Comparison of ENCODE assay signal across 33 cellular contexts in the genomic region with DNA sequence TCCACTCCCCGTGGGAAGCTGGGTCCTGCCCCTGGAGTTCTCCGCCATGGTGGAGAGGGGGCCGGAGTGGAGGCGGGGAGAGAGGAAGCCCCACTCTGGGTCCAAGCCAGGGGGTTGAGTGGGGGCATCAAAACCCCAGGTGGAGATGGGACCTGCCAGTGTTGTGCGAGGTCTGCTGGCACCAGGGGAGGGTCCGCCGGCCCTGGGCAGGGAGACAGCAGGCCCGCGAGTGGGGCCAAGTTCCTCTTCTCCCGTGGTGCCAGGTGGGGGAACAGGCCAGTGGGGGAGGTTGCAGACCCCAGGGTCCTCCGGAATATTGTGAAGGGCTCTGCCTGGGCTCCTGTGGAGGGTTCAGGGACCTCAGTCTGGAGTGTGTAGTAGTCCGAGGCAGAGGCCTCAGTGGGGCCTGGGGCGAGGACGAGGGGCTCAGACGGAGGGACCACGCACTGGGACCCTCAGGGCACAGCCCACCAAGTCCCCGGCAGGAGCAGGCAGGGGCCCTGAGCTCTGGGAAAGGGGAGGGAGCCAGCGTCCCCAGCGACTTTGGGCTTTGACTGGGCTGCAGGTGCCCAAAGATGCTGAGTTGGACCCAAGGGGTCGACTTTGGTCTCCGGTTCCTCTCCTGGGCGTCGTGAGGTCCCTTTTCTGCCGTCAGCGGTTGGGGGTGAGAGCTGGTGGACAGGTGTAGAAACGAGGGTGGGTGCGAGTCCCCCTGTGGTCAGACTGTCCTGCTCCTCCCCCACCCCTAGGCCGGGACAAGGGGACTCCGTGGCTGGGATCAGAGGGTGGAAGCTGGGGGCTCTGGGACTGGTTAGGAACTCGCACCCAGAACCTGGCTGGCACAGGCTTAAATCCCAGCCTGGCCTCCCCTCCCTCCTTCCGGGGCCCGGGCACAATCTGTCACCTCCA. TPM values are rescaled to one million over a fixed set of nuclear protein-coding genes. Genes with fewer than 3 reads are reported as not detected.
DNase-seq lines count a peak whose midpoint lies in the region; ATAC-seq and TF ChIP-seq lines count a peak whose summit lies in the region.
"Had no signal": no experiment of that assay in that cellular context is flagged by ENCODE, and none has a peak within 500 bp of the region (broad histone marks: within the 10 kb centered on the region; RNA-seq: fewer than 3 reads in every experiment).

No MANE protein-coding gene starts in this region.

- no peaks in the 10 kb centered on the region for H3K9me3 ChIP-seq in right atrium auricular region
- H3K9me3 ChIP-seq: left ventricle myocardium inferior, thoracic aorta had no signal

- no peak for ATAC-seq in Right ventricle myocardium inferior
- ATAC-seq in stimulated activated naive CD8-positive, alpha-beta T cell treated with anti-CD3 and anti-CD28 coated beads, Interleukin-15, amount 100 ng/mL, for 72 hours, result no peak
- ATAC-seq in stimulated activated naive CD8-positive, alpha-beta T cell treated with anti-CD3 and anti-CD28 coated beads, Interleukin-15, Interleukin-2, amounts not matched to agents 100 U/mL and 50 U/mL, for 24 hours, result no peak
- ATAC-seq: CD8-positive, alpha-beta T cell; K562 had no signal

- H3K4me3 Mint-ChIP-seq in chondrocyte (ENCODE audit: unreplicated experiment), result no peak overlapping the region
- no peak overlapping the region for H3K4me3 Mint-ChIP-seq in type B pancreatic cell
- no peak overlapping the region for H3K4me3 Mint-ChIP-seq in stimulated activated naive CD8-positive, alpha-beta T cell treated with anti-CD3 and anti-CD28 coated beads, Interleukin-15, amount 100 ng/mL, for 72 hours
- H3K4me3 Mint-ChIP-seq: activated B cell treated with CpG ODN at 0.5 μM for 24 hours; B cell; CD8-positive, alpha-beta T cell; HFFc6; naive B cell had no signal

- H3K36me3 ChIP-seq in right atrium auricular region, result no peaks in the 10 kb centered on the region
- H3K36me3 ChIP-seq: brain microvascular endothelial cell, left ventricle myocardium inferior, thoracic aorta had no signal

- H3K4me1 Mint-ChIP-seq in chondrocyte (ENCODE audit: low read depth) (no peaks in the 10 kb centered on the region), type B pancreatic cell (ENCODE audit: unreplicated experiment) (no peaks in the 10 kb centered on the region)
- no peaks in the 10 kb centered on the region for H3K4me1 Mint-ChIP-seq in stimulated activated naive CD8-positive, alpha-beta T cell treated with anti-CD3 and anti-CD28 coated beads, Interleukin-15, amount 100 ng/mL, for 72 hours
- H3K4me1 Mint-ChIP-seq: activated B cell treated with CpG ODN at 0.5 μM for 24 hours, B cell had no signal

- H3K27ac ChIP-seq in right atrium auricular region, result no peak overlapping the region
- H3K27ac ChIP-seq: brain microvascular endothelial cell, left ventricle myocardium inferior, skin epidermis, thoracic aorta had no signal

- no peaks in the 10 kb centered on the region for H3K4me1 ChIP-seq in right atrium auricular region
- H3K4me1 ChIP-seq: left ventricle myocardium inferior had no signal

- TF ChIP-seq CTCF in right atrium auricular region (IDR thresholded peaks at IDR 0.05) (no peak), chondrocyte (IDR thresholded peaks at IDR 0.05) (no peak), type B pancreatic cell (conservative IDR thresholded peaks at IDR 0.05) (no peak)

- H3K9me3 Mint-ChIP-seq in chondrocyte (ENCODE audit: low read depth) (peaks cover 20% of the 10 kb centered on the region), type B pancreatic cell (peaks cover 19% of the 10 kb centered on the region)
- peaks cover 22 to 25% of the 10 kb centered on the region in 2 donors for H3K9me3 Mint-ChIP-seq in stimulated activated naive CD8-positive, alpha-beta T cell treated with anti-CD3 and anti-CD28 coated beads, Interleukin-15, amount 100 ng/mL, for 72 hours

- peaks cover 14% of the 10 kb centered on the region for H3K27me3 Mint-ChIP-seq in chondrocyte (ENCODE audit: low read depth)
- peaks cover 18% of the 10 kb centered on the region for H3K27me3 Mint-ChIP-seq in type B pancreatic cell
- H3K27me3 Mint-ChIP-seq in stimulated activated naive CD8-positive, alpha-beta T cell treated with anti-CD3 and anti-CD28 coated beads, Interleukin-15, amount 100 ng/mL, for 72 hours, result peaks cover 17% of the 10 kb centered on the region
- H3K27me3 Mint-ChIP-seq: activated B cell treated with CpG ODN at 0.5 μM for 24 hours, B cell had no signal

- intact Hi-C loops in Right ventricle myocardium inferior (cut with DNase I), result no loop called here

- no peaks in the 10 kb centered on the region for H3K27me3 ChIP-seq in right atrium auricular region
- H3K27me3 ChIP-seq: brain microvascular endothelial cell had no signal

- H3K36me3 Mint-ChIP-seq in chondrocyte (ENCODE audit: low read depth), result peaks cover 2% of the 10 kb centered on the region
- H3K36me3 Mint-ChIP-seq in type B pancreatic cell, result no peaks in the 10 kb centered on the region
- H3K36me3 Mint-ChIP-seq: CD8-positive, alpha-beta T cell had no signal

- H3K4me3 ChIP-seq in right atrium auricular region, result no peak overlapping the region
- H3K4me3 ChIP-seq: K562, left ventricle myocardium inferior, skin epidermis, thoracic aorta had no signal

- H3K27ac Mint-ChIP-seq in chondrocyte (ENCODE audit: unreplicated experiment) (no peak overlapping the region), type B pancreatic cell (no peak overlapping the region)
- H3K27ac Mint-ChIP-seq in stimulated activated naive CD8-positive, alpha-beta T cell treated with anti-CD3 and anti-CD28 coated beads, Interleukin-15, amount 100 ng/mL, for 72 hours, result no peak overlapping the region
- H3K27ac Mint-ChIP-seq: activated B cell treated with CpG ODN at 0.5 μM for 24 hours; B cell; CD8-positive, alpha-beta T cell; HFFc6; naive B cell had no signal

- DNase-seq in Right ventricle myocardium inferior (ENCODE audit: missing footprints) (peak; percentile 22), right atrium auricular region (ENCODE audit: low spot score) (no peak), chondrocyte (ENCODE audit: low spot score) (peak; percentile 84), mesenteric fat pad (ENCODE audit: low spot score) (peak; percentile 72), type B pancreatic cell (ENCODE audit: extremely low spot score, unreplicated experiment) (peak; percentile 64)
- DNase-seq in stimulated activated naive CD8-positive, alpha-beta T cell treated with anti-CD3 and anti-CD28 coated beads, Interleukin-15, amount 100 ng/mL, for 72 hours, result no peak
- DNase-seq in stimulated activated naive CD8-positive, alpha-beta T cell treated with anti-CD3 and anti-CD28 coated beads, Interleukin-15, Interleukin-2, amounts not matched to agents 100 U/mL and 50 U/mL, for 24 hours, result no peak
- DNase-seq: activated B cell treated with CpG ODN at 0.5 μM for 24 hours; activated CD4-positive, alpha-beta T cell treated with anti-CD3 and anti-CD28 coated beads, Interleukin-2, amount 50 U/mL, for 4 hours; activated naive CD4-positive, alpha-beta T cell treated with Interleukin-2 at 50 U/mL for 16 hours; amniotic stem cell; brain microvascular endothelial cell; HFFc6; left ventricle myocardium inferior; midbrain; naive B cell; NCI-H1092 treated with DMSO at 0.1 percent for 48 hours; NCI-H187; NCI-H2171; nucleus accumbens; RPMI8226; stimulated activated naive CD4-positive, alpha-beta T cell treated with Interleukin-2 at 50 U/mL for 16 hours had no signal

RNA-seq across cellular contexts. Expression of gene NKX1-1, which starts 43.8 kb away (rescaled TPM):
- total RNA-seq in Right ventricle myocardium inferior (not detected), right atrium auricular region (not detected), chondrocyte (not detected in 3 replicates), mesenteric fat pad (not detected), type B pancreatic cell (ENCODE audit: low replicate concordance) (not detected in 2 replicates)
- total RNA-seq: activated B cell treated with CpG ODN at 0.5 μM for 24 hours; B cell; CD8-positive, alpha-beta T cell; cerebellum; Daoy; endothelial cell of umbilical vein; HFFc6; K562; left ventricle myocardium inferior; NCI-H460; SK-MEL-5; T-helper 1 cell treated with Interleukin-12 subunit alpha and Interleukin-12 subunit beta and Interleukin-4 antibody, amounts not matched to agents 30 ng/mL and 1 ng/mL, for 36 hours; thoracic aorta had no signal

Comparison
In these comparisons a context has a peak if more than half of its experiments do, and no peak if none do; other contexts are left out.
1. DNase-seq: peak in Right ventricle myocardium inferior (single experiment), chondrocyte (single experiment), mesenteric fat pad (single experiment) and type B pancreatic cell (single experiment); none in right atrium auricular region (single experiment), stimulated activated naive CD8-positive, alpha-beta T cell treated with anti-CD3 and anti-CD28 coated beads, Interleukin-15, amount 100 ng/mL, for 72 hours (0 of 2) and stimulated activated naive CD8-positive, alpha-beta T cell treated with anti-CD3 and anti-CD28 coated beads, Interleukin-15, Interleukin-2, amounts not matched to agents 100 U/mL and 50 U/mL, for 24 hours (single experiment).